Comparison of ENCODE assay signal across 15 cellular contexts in the genomic region with DNA sequence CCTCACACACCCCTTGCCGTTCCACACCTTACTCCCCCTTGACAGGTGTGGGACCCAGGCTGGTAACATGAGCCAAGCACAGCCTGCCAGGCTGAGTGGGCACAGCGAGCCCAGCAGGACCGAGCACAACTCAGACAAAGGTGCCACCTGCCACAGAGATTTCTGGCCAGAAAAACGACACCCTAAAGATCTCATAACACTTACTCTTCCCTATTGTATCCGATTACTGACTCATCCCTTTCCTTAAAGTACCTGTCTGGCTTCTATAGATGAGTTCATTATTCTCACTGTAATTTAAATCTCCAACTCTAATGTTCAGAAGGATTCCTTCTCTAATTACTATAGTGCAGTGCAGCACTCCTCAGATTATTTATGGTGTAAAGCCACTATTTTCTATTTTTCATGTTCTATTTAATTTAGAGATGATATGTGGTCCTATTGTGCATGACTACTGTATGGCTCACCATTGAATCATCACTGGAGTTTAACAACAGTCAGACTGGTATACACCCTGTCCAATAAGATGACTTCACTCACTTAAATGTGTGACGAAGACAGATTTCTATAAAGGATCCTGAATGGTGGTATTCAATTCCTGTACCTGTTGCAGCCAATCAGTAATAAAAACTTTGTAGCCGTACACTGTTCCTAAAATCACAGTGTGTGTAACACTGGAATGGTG. TPM values are rescaled to one million over a fixed set of nuclear protein-coding genes. Genes with fewer than 3 reads are reported as not detected.
DNase-seq lines count a peak whose midpoint lies in the region; ATAC-seq, FAIRE-seq and TF ChIP-seq lines count a peak whose summit lies in the region.
"Had no signal": no experiment of that assay in that cellular context is flagged by ENCODE, and none has a peak within 500 bp of the region (broad histone marks: within the 10 kb centered on the region; RNA-seq: fewer than 3 reads in every experiment).

No MANE protein-coding gene starts in this region.

- H3K36me3 ChIP-seq in bronchial epithelial cell (ENCODE audit: control insufficient read depth, insufficient read depth, low read length) (no peaks in the 10 kb centered on the region), trophoblast cell (ENCODE audit: control insufficient read depth in 1 of 2, insufficient read depth in 2 of 2, low read length in 2 of 2) (peaks cover 0 to 1% of the 10 kb centered on the region in 2 experiments), sigmoid colon (no peaks in the 10 kb centered on the region)

- H3K27me3 ChIP-seq in bronchial epithelial cell (ENCODE audit: control insufficient read depth, insufficient read depth, low read length) (no peaks in the 10 kb centered on the region), trophoblast cell (ENCODE audit: insufficient read depth, low read length) (no peaks in the 10 kb centered on the region), sigmoid colon (no peaks in the 10 kb centered on the region)

- no peak overlapping the region for H3K23ac ChIP-seq in trophoblast cell (ENCODE audit: low read length)

- peak overlapping the region; percentile 29 for H4K91ac ChIP-seq in trophoblast cell (ENCODE audit: low read depth, low read length)

- no peak overlapping the region for H4K8ac ChIP-seq in trophoblast cell (ENCODE audit: low read depth, low read length)

- H2BK12ac ChIP-seq in trophoblast cell (ENCODE audit: low read length) = no peak overlapping the region

- H2BK120ac ChIP-seq in trophoblast cell (ENCODE audit: insufficient read depth, low read length, poor library complexity) = no peak overlapping the region

- H2BK5ac ChIP-seq in trophoblast cell (ENCODE audit: low read depth, low read length, poor library complexity) = no peak overlapping the region

- no peak for TF ChIP-seq POLR2A in sigmoid colon (IDR thresholded peaks at IDR 0.05)

- no peak for FAIRE-seq in bronchial epithelial cell (lab: Jason Lieb, UNC)
- FAIRE-seq: HepG2 had no signal

- no peak for TF ChIP-seq EP300 in sigmoid colon (IDR thresholded peaks at IDR 0.05)

- H3K9me3 ChIP-seq in trophoblast cell (ENCODE audit: insufficient read depth, low read depth, low read length) (no peaks in the 10 kb centered on the region), sigmoid colon (no peaks in the 10 kb centered on the region)

- no peak overlapping the region for H3K18ac ChIP-seq in trophoblast cell (ENCODE audit: low read length)

- ATAC-seq in GM21619 (IDR thresholded peaks at IDR 0.05; ENCODE audit: unreplicated experiment) = no peak

- H2AFZ ChIP-seq in trophoblast cell (ENCODE audit: insufficient read depth, low read length, poor library complexity) = no peak overlapping the region

- no peaks in the 10 kb centered on the region for H3K4me1 ChIP-seq in trophoblast cell (ENCODE audit: control insufficient read depth in 1 of 2, insufficient read depth in 2 of 2, low read length in 2 of 2)
- no peaks in the 10 kb centered on the region for H3K4me1 ChIP-seq in sigmoid colon

- no peak for TF ChIP-seq CTCF in bronchial epithelial cell (IDR thresholded peaks at IDR 0.05; ENCODE audit: insufficient read depth, low read length, severe bottlenecking)
- TF ChIP-seq CTCF in sigmoid colon (IDR thresholded peaks at IDR 0.05) = no peak

- intact Hi-C loops in sigmoid colon (cut with DNase I) = no loop called here

- H3K4me3 ChIP-seq in bronchial epithelial cell (ENCODE audit: low read depth, low read length) (no peak overlapping the region), trophoblast cell (ENCODE audit: low read depth, low read length) (no peak overlapping the region), sigmoid colon (no peak overlapping the region)

- no peak overlapping the region for H3K4me2 ChIP-seq in trophoblast cell (ENCODE audit: low read length)

- no peak overlapping the region for H2AK5ac ChIP-seq in trophoblast cell (ENCODE audit: low read length)

- no CpG with 5 or more reads among the region's 7 CpGs for WGBS in trophoblast cell (ENCODE audit: extremely low coverage, insufficient coverage, insufficient read length)
- 75 to 84% methylated on average over 7 of the region's 7 CpGs for WGBS in sigmoid colon, 2 donors

- H3K14ac ChIP-seq in trophoblast cell (ENCODE audit: low read length) = no peak overlapping the region

- H3K79me1 ChIP-seq in trophoblast cell (ENCODE audit: low read length) = peaks cover 2% of the 10 kb centered on the region

- H3K27ac ChIP-seq in trophoblast cell (ENCODE audit: low read depth, low read length) = no peak overlapping the region
- H3K27ac ChIP-seq in sigmoid colon = no peak overlapping the region

- no peak overlapping the region for H3K4ac ChIP-seq in trophoblast cell (ENCODE audit: low read depth, low read length)

- H3K79me2 ChIP-seq in trophoblast cell (ENCODE audit: control insufficient read depth, insufficient read depth, low read length, poor library complexity) = no peaks in the 10 kb centered on the region

- no peak overlapping the region for H4K12ac ChIP-seq in trophoblast cell (ENCODE audit: low read depth, low read length)

- peak; percentile 12 for DNase-seq in DMS153 (lab: John Stamatoyannopoulos, UW)
- no peak for DNase-seq in DMS153 treated with DMSO at 0.1 percent for 48 hours (lab: John Stamatoyannopoulos, UW; ENCODE audit: unreplicated experiment)
- DNase-seq in NCI-H2171 treated with DMSO at 0.1 percent for 48 hours (lab: John Stamatoyannopoulos, UW) = peak; percentile 83
- DNase-seq in bronchial epithelial cell (ENCODE audit: low read depth) = peak; percentile 88
- DNase-seq in trophoblast cell = no peak
- no peak for DNase-seq in RPMI8226
- no peak for DNase-seq in sigmoid colon
- DNase-seq: 8988T; activated CD4-positive, alpha-beta T cell treated with anti-CD3 and anti-CD28 coated beads, Interleukin-2, amount 10 ng/mL, durations not matched to agents 24 days and 14 days; activated naive CD4-positive, alpha-beta T cell treated with Interleukin-2 at 50 U/mL for 16 hours; DND-41; naive B cell; stimulated activated CD8-positive, alpha-beta memory T cell treated with anti-CD3 and anti-CD28 coated beads, Interleukin-4, amount 100 ng/mL, for 48 hours had no signal

- H3K9ac ChIP-seq in trophoblast cell (ENCODE audit: low read length) = no peak overlapping the region

RNA-seq across cellular contexts. Expression of gene SYTL5, which starts 7.6 kb away (rescaled TPM):
- total RNA-seq in bronchial epithelial cell (1.3 and 10.2 TPM in 2 replicates), sigmoid colon (under 1 TPM in 3 of 4 donors, not detected in 1; under 0.01 to 0.36 (median 0.14) TPM)
- polyA plus RNA-seq in trophoblast cell (2013) = 6.8 and 7.8 TPM in 2 replicates
- 10 to 100 TPM in 2 of 3 donors, 1 to 10 TPM in 1; 3.4 to 21.0 (median 15.6) TPM for polyA plus RNA-seq in sigmoid colon
- total RNA-seq: activated CD4-positive, alpha-beta T cell treated with anti-CD3 and anti-CD28 coated beads, Interleukin-2, amount 10 ng/mL, durations not matched to agents 24 days and 14 days; HepG2 had no signal
- polyA plus RNA-seq: HepG2 had no signal

Comparison
In these comparisons a context has a peak if more than half of its experiments do, and no peak if none do; other contexts are left out.
1. DNase-seq: peak in DMS153 (single experiment), NCI-H2171 treated with DMSO at 0.1 percent for 48 hours (single experiment) and bronchial epithelial cell (single experiment); none in DMS153 treated with DMSO at 0.1 percent for 48 hours (single experiment), trophoblast cell (0 of 2), RPMI8226 (single experiment) and sigmoid colon (single experiment).